Comparison of ENCODE assay signal across 1 cellular context in genomic region chr15:66461294-66461693, GRCh38.
TF ChIP-seq lines count a peak whose summit lies in the region.

No MANE protein-coding gene starts in this region.

TF ChIP-seq in A549, 52 proteins besides CTCF, POLR2A, EP300 and RAD21:
- peak; percentile 75 for TF ChIP-seq ZC3H11A (IDR thresholded peaks at IDR 0.05)
